ENCODE assay signal across 1 cellular context in genomic region chrX:47632664-47633063, GRCh38.
TF ChIP-seq lines count a peak whose summit lies in the region.

No MANE protein-coding gene starts in this region.

TF ChIP-seq in GM12878, 131 proteins besides CTCF, POLR2A, EP300 and RAD21 (continues in another document):
- TF ChIP-seq IKZF2 (IDR thresholded peaks at IDR 0.05) (peak in 1 of 2 experiments; percentile 35; a peak in 1 of 4 replicates), ZNF24 (IDR thresholded peaks at IDR 0.05) (no peak), SUPT20H (IDR thresholded peaks at IDR 0.05; ENCODE audit: borderline replicate concordance, control insufficient read depth, low read depth, low read length) (no peak), CEBPZ (IDR thresholded peaks at IDR 0.05; ENCODE audit: low read depth, low read length) (no peak), ZNF592 (IDR thresholded peaks at IDR 0.05) (no peak), ZBTB33 (IDR thresholded peaks at IDR 0.05) (no peak), RFX5 (IDR thresholded peaks at IDR 0.05; ENCODE audit: low read depth, low read length) (no peak), NFIC (IDR thresholded peaks at IDR 0.05; ENCODE audit: low read depth, low read length) (peak; percentile 25; the same call in 1 of the 2 replicates), CHD4 (IDR thresholded peaks at IDR 0.05) (no peak), ZNF384 (IDR thresholded peaks at IDR 0.05; ENCODE audit: borderline replicate concordance, low read depth, low read length) (no peak), EED (IDR thresholded peaks at IDR 0.05; ENCODE audit: low read depth) (peak; percentile 45), YY1 (IDR thresholded peaks at IDR 0.05; ENCODE audit: low read depth, low read length) (no peak), NFXL1 (IDR thresholded peaks at IDR 0.05; ENCODE audit: borderline replicate concordance) (no peak), RELB (IDR thresholded peaks at IDR 0.05; ENCODE audit: low read depth) (0 out of 2 replicates have a peak, but pooled peaks have one; percentile 28), STAT3 (IDR thresholded peaks at IDR 0.05; ENCODE audit: low read depth, low read length) (no peak), ZBED1 (IDR thresholded peaks at IDR 0.05; ENCODE audit: borderline replicate concordance) (no peak), NR2C1 (IDR thresholded peaks at IDR 0.05) (no peak), REST (IDR thresholded peaks at IDR 0.05; ENCODE audit: low read depth, low read length) (no peak), SMAD1 (IDR thresholded peaks at IDR 0.05; ENCODE audit: low read depth, partially characterized antibody) (no peak), ATF2 (IDR thresholded peaks at IDR 0.05; ENCODE audit: low read length) (no peak), EGR1 (IDR thresholded peaks at IDR 0.05; ENCODE audit: borderline replicate concordance in 1 of 2, low read depth in 2 of 2, low read length in 2 of 2) (no peak), PRDM15 (CRISPR knock-in tag; IDR thresholded peaks at IDR 0.05) (no peak), CHD1 (IDR thresholded peaks at IDR 0.05; ENCODE audit: low read depth, low read length) (no peak), IKZF1 (conservative IDR thresholded peaks at IDR 0.05) (peak; percentile 35), ZSCAN29 (IDR thresholded peaks at IDR 0.05) (no peak), SMAD5 (IDR thresholded peaks at IDR 0.05; ENCODE audit: low read depth) (no peak), MYB (IDR thresholded peaks at IDR 0.05; ENCODE audit: borderline replicate concordance, low read depth, low read length) (no peak), IRF4 (IDR thresholded peaks at IDR 0.05; ENCODE audit: low read depth, low read length) (no peak), ESRRA (IDR thresholded peaks at IDR 0.05; ENCODE audit: low read length) (no peak), CBX5 (IDR thresholded peaks at IDR 0.05; ENCODE audit: low read depth) (no peak), SREBF1 (IDR thresholded peaks at IDR 0.05; ENCODE audit: low read length) (no peak), CEBPB (IDR thresholded peaks at IDR 0.05; ENCODE audit: borderline replicate concordance in 1 of 2, low read depth in 2 of 2, low read length in 2 of 2) (no peak), JUND (IDR thresholded peaks at IDR 0.05; ENCODE audit: low read depth, low read length) (no peak), MEF2B (IDR thresholded peaks at IDR 0.05; ENCODE audit: partially characterized antibody, poor library complexity, severe bottlenecking) (peak; percentile 75), SPI1 (IDR thresholded peaks at IDR 0.05; ENCODE audit: borderline replicate concordance, insufficient read depth, low read depth, low read length) (peak; percentile 48; the same call in 1 of the 2 replicates), E2F8 (IDR thresholded peaks at IDR 0.05; ENCODE audit: low read depth, partially characterized antibody) (no peak), STAT1 (conservative IDR thresholded peaks at IDR 0.05) (no peak)
